In genomic region chr3:36907911-36908646, GRCh38 we compare ENCODE assay signal across 8 cellular contexts. TPM values are rescaled to one million over a fixed set of nuclear protein-coding genes. Genes with fewer than 3 reads are reported as not detected.
DNase-seq lines count a peak whose midpoint lies in the region; ATAC-seq lines count a peak whose summit lies in the region.

No MANE protein-coding gene starts in this region.

- H3K27ac ChIP-seq in CD8-positive, alpha-beta memory T cell (ENCODE audit: low read depth, low read length): peak overlapping the region; percentile 81
- H3K27ac ChIP-seq in SJSA1 (peak overlapping the region; percentile 53), skeletal muscle tissue (ENCODE audit: low read depth, low read length) (peak overlapping the region; percentile 32)

- no peaks in the 10 kb centered on the region for H3K27me3 ChIP-seq in CD8-positive, alpha-beta memory T cell (ENCODE audit: insufficient read depth, low read length, poor library complexity, severe bottlenecking)
- H3K27me3 ChIP-seq in SJSA1 (replicated peaks): no peaks in the 10 kb centered on the region
- no peaks in the 10 kb centered on the region for H3K27me3 ChIP-seq in skeletal muscle tissue (ENCODE audit: control insufficient read depth in 3 of 3, insufficient read depth in 3 of 3, low read length in 3 of 3)

- intact Hi-C loops in activated naive CD4-positive, alpha-beta T cell treated with anti-CD3 and anti-CD28 coated beads for 36 hours (cut with micrococcal nuclease): loop anchor here (1.0 kb wide), 6 partner anchors 10 to 266 kb away; partner anchors contain the start of genes EPM2AIP1, LRRFIP2 and MLH1

- H3K9me3 Mint-ChIP-seq in CD8-positive, alpha-beta memory T cell: no peaks in the 10 kb centered on the region
- H3K9me3 Mint-ChIP-seq in activated naive CD4-positive, alpha-beta T cell treated with anti-CD3 and anti-CD28 coated beads for 36 hours: no peaks in the 10 kb centered on the region

- CTCF ChIA-PET in CD8-positive, alpha-beta memory T cell (lab: Charles Lee): interaction anchor here (1.0 to 1.3 kb wide), 2 partner anchors 31 to 40 kb away, joined by 3 to 4 read pairs; no protein-coding TSS in a partner anchor
- CTCF ChIA-PET in activated naive CD4-positive, alpha-beta T cell treated with anti-CD3 and anti-CD28 coated beads for 36 hours (lab: Charles Lee): interaction anchor here (1.5 to 9.3 kb wide), 3 partner anchors 32 to 50 kb away, joined by 4 to 74 read pairs (median 12); no protein-coding TSS in a partner anchor

- H3K27ac Mint-ChIP-seq in CD8-positive, alpha-beta memory T cell: peak overlapping the region; percentile 93 to 98 (median 96)
- H3K27ac Mint-ChIP-seq in activated naive CD4-positive, alpha-beta T cell treated with anti-CD3 and anti-CD28 coated beads for 36 hours: peak overlapping the region; percentile 83

- H3K4me1 Mint-ChIP-seq in CD8-positive, alpha-beta memory T cell: peaks cover 54 to 83% (median 72%) of the 10 kb centered on the region in 3 donors
- H3K4me1 Mint-ChIP-seq in activated naive CD4-positive, alpha-beta T cell treated with anti-CD3 and anti-CD28 coated beads for 36 hours (ENCODE audit: low read depth): peaks cover 61% of the 10 kb centered on the region

- POLR2A ChIA-PET in CD8-positive, alpha-beta memory T cell (lab: Charles Lee): interaction anchor here (0.7 to 2.6 kb wide), 3 partner anchors 27 to 36 kb away, joined by 3 to 12 read pairs (median 5); partner anchors contain the start of gene TRANK1

- H3K9ac ChIP-seq in skeletal muscle tissue (ENCODE audit: low read depth in 1 of 3, low read length in 3 of 3): peak overlapping the region; percentile 8 to 62 (median 62)

- DNase-seq in CD8-positive, alpha-beta memory T cell: peak; percentile 65 to 82 (median 69)
- DNase-seq in SJSA1 (ENCODE audit: low read depth in 1 of 2, low spot score in 2 of 2) (peak; percentile 49 to 52), glomerular endothelial cell (ENCODE audit: extremely low read depth, low read depth, low spot score) (peak; percentile 51), GOT3 (lab: John Stamatoyannopoulos, UW) (no peak), retina (no peak)
- DNase-seq in activated naive CD4-positive, alpha-beta T cell treated with anti-CD3 and anti-CD28 coated beads for 36 hours: peak; percentile 79

- H3K36me3 Mint-ChIP-seq in CD8-positive, alpha-beta memory T cell: peaks cover 0 to 28% (median 4%) of the 10 kb centered on the region in 3 donors
- no peaks in the 10 kb centered on the region for H3K36me3 Mint-ChIP-seq in activated naive CD4-positive, alpha-beta T cell treated with anti-CD3 and anti-CD28 coated beads for 36 hours (ENCODE audit: low read depth)

- H3K36me3 ChIP-seq in CD8-positive, alpha-beta memory T cell (ENCODE audit: insufficient read depth, low read length): no peaks in the 10 kb centered on the region
- H3K36me3 ChIP-seq in SJSA1 (no peaks in the 10 kb centered on the region), skeletal muscle tissue (ENCODE audit: control insufficient read depth in 3 of 3, insufficient read depth in 3 of 3, low read length in 3 of 3) (no peaks in the 10 kb centered on the region)

- peaks cover 59% of the 10 kb centered on the region for H3K4me1 ChIP-seq in CD8-positive, alpha-beta memory T cell (ENCODE audit: insufficient read depth, low read length)
- peaks cover 9% of the 10 kb centered on the region for H3K4me1 ChIP-seq in SJSA1 (replicated peaks)
- H3K4me1 ChIP-seq in skeletal muscle tissue (ENCODE audit: control insufficient read depth in 3 of 3, insufficient read depth in 3 of 3, low read length in 3 of 3): peaks cover 0 to 14% (median 3%) of the 10 kb centered on the region in 3 donors

- peak; percentile 21 for ATAC-seq in HG02610 (IDR thresholded peaks at IDR 0.05; ENCODE audit: unreplicated experiment)

- H3K9me3 ChIP-seq in CD8-positive, alpha-beta memory T cell (ENCODE audit: low read length): no peaks in the 10 kb centered on the region
- H3K9me3 ChIP-seq in SJSA1 (replicated peaks) (no peaks in the 10 kb centered on the region), skeletal muscle tissue (ENCODE audit: control insufficient read depth in 3 of 3, low read length in 3 of 3) (no peaks in the 10 kb centered on the region)

- H3K4me3 ChIP-seq in CD8-positive, alpha-beta memory T cell (ENCODE audit: low read length): peak overlapping the region; percentile 88
- H3K4me3 ChIP-seq in SJSA1: peak overlapping the region; percentile 44
- peak overlapping the region; percentile 54 to 71 (median 65) for H3K4me3 ChIP-seq in skeletal muscle tissue (ENCODE audit: low read length in 3 of 3)

- peak overlapping the region; percentile 87 to 100 (median 94) for H3K4me3 Mint-ChIP-seq in CD8-positive, alpha-beta memory T cell
- H3K4me3 Mint-ChIP-seq in activated naive CD4-positive, alpha-beta T cell treated with anti-CD3 and anti-CD28 coated beads for 36 hours: peak overlapping the region; percentile 79

- H3K27me3 Mint-ChIP-seq in CD8-positive, alpha-beta memory T cell: peaks cover 0 to 2% of the 10 kb centered on the region in 2 donors
- H3K27me3 Mint-ChIP-seq in activated naive CD4-positive, alpha-beta T cell treated with anti-CD3 and anti-CD28 coated beads for 36 hours (ENCODE audit: low read depth): no peaks in the 10 kb centered on the region

RNA-seq across cellular contexts. Expression of gene TRANK1, which starts 36.8 kb away (rescaled TPM):
- 10 to 100 TPM; 12.7 to 16.2 TPM for total RNA-seq in CD8-positive, alpha-beta memory T cell
- polyA plus RNA-seq in CD8-positive, alpha-beta memory T cell: 33.2 TPM
- 0.91 and 2.4 TPM in 2 replicates for total RNA-seq in SJSA1 (2014; rRNA removed; shearing (Covaris generic))
- total RNA-seq in activated naive CD4-positive, alpha-beta T cell treated with anti-CD3 and anti-CD28 coated beads for 36 hours: 10 to 100 TPM; 10.9 to 11.0 TPM
- total RNA-seq in glomerular endothelial cell: 9.9 and 16.8 TPM in 2 replicates
- total RNA-seq in skeletal muscle tissue: 5.7 TPM

Comparison
In these comparisons a context has a peak if more than half of its experiments do, and no peak if none do; other contexts are left out.
1. DNase-seq: peak in CD8-positive, alpha-beta memory T cell (5 of 5), SJSA1 (2 of 2), activated naive CD4-positive, alpha-beta T cell treated with anti-CD3 and anti-CD28 coated beads for 36 hours (single experiment) and glomerular endothelial cell (single experiment); none in GOT3 (single experiment) and retina (single experiment).
2. Peak in every context shown above with its lines, with median percentiles within 50 percentile points of each other: H3K27ac ChIP-seq and H3K4me3 ChIP-seq.